Comparison of ENCODE assay signal across 10 cellular contexts in the genomic region with DNA sequence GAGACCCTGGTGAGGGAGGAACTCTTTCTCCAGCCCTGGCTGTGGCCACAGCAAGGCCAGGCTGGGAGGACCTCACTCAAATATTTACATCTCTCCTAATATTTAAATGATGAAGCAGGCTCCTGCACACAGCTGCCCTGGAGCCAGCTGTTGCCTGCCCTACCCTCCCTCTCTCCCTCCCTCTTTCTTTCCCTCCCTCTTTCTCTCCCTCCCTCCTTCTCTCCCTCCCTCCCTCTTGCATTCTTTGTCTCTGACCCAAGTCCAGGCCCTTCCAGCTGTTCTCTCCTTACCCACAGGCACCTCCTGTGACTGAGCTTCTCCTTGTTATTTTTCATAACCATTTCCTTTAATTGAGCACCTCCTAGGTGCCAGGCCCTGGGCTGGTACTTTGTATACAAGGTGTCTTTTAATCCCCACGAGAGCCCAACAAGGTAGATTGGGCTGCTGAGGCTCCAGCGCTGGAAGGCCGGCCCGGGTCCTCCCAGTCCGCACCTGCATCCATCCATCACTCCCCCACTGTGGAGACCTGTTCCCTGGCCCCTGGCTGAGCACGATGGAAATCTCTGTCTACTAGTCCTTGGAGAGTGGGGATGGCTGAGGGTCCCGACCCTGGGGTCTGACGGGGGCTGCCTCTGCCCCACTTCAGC.
A peak's percentile ranks its signal among the peaks of the same experiment; 100 is the strongest.
DNase-seq lines count a peak whose midpoint lies in the region; TF ChIP-seq lines count a peak whose summit lies in the region.
"Had no signal": no experiment of that assay in that cellular context is flagged by ENCODE, and none has a peak within 500 bp of the region (broad histone marks: within the 10 kb centered on the region; RNA-seq: fewer than 3 reads in every experiment).

No MANE protein-coding gene starts in this region.

- peaks cover 33 to 48% of the 10 kb centered on the region in 2 donors for H3K36me3 Mint-ChIP-seq in CD14-positive monocyte

- H3K27ac ChIP-seq in KMS-11 (peak overlapping the region; percentile 90), esophagus (ENCODE audit: low read depth in 2 of 2, low read length in 1 of 2) (peak overlapping the region; percentile 62), osteoblast (ENCODE audit: low read depth, low read length) (peak overlapping the region; percentile 2)
- H3K27ac ChIP-seq: SK-N-MC had no signal

- H4K20me1 ChIP-seq in KMS-11 (ENCODE audit: insufficient read depth) = no peaks in the 10 kb centered on the region
- H4K20me1 ChIP-seq in osteoblast (ENCODE audit: insufficient read depth, low read length) = peaks cover 53% of the 10 kb centered on the region

- intact Hi-C loops in CD14-positive monocyte (cut with micrococcal nuclease) = no loop called here

- DNase-seq in CD14-positive monocyte (ENCODE audit: low spot score) (peak; percentile 19), osteoblast (ENCODE audit: insufficient read length, low spot score, missing footprints) (peak; percentile 91), NCI-H82 (lab: John Stamatoyannopoulos, UW) (no peak), HT-29 (ENCODE audit: low spot score) (no peak), SKM-1 treated with dmso at 0.1 percent for 144 hours (lab: John Stamatoyannopoulos, UW; ENCODE audit: unreplicated experiment) (no peak), NCI-H2107 (lab: John Stamatoyannopoulos, UW) (no peak)

- H3K4me3 ChIP-seq in KMS-11 (IDR thresholded peaks at IDR 0.05; ENCODE audit: insufficient read depth, low read depth, low read length) = no peak overlapping the region
- H3K4me3 ChIP-seq in esophagus (ENCODE audit: low read depth in 1 of 2, low read length in 2 of 2) = no peak overlapping the region
- H3K4me3 ChIP-seq in osteoblast (ENCODE audit: insufficient read depth, low read length) = no peak overlapping the region
- H3K4me3 ChIP-seq: SK-N-MC had no signal

- no peak overlapping the region for H3K27ac Mint-ChIP-seq in CD14-positive monocyte
- H3K27ac Mint-ChIP-seq: dendritic cell treated with granulocyte-macrophage colony-stimulating factor and Interleukin-4, amounts not matched to agents 40 ng/mL and 50 ng/mL, for 4 days had no signal

- TF ChIP-seq CTCF in CD14-positive monocyte (IDR thresholded peaks at IDR 0.05) = no peak
- no peak for TF ChIP-seq CTCF in KMS-11 (conservative IDR thresholded peaks at IDR 0.05; ENCODE audit: low read depth, low read length)
- TF ChIP-seq CTCF in osteoblast (IDR thresholded peaks at IDR 0.05; ENCODE audit: extremely low read depth, low read depth, low read length) = no peak

- no peaks in the 10 kb centered on the region for H3K9me3 ChIP-seq in esophagus (ENCODE audit: control insufficient read depth in 2 of 2, insufficient read depth in 1 of 2, low read depth in 1 of 2, low read length in 1 of 2)
- H3K9me3 ChIP-seq in osteoblast (ENCODE audit: low read depth, low read length) = no peaks in the 10 kb centered on the region

- H3K4me1 ChIP-seq in KMS-11 (ENCODE audit: low read depth, poor library complexity, severe bottlenecking) = peaks cover 93% of the 10 kb centered on the region
- peaks cover 21 to 52% of the 10 kb centered on the region in 2 donors for H3K4me1 ChIP-seq in esophagus (ENCODE audit: control insufficient read depth in 2 of 2, insufficient read depth in 2 of 2, low read length in 1 of 2)
- H3K4me1 ChIP-seq in osteoblast (ENCODE audit: insufficient read depth, low read length) = peaks cover 61% of the 10 kb centered on the region

- peak overlapping the region; percentile 59; the same call in 1 of the 2 replicates for H3K9ac ChIP-seq in KMS-11

- H2AFZ ChIP-seq in KMS-11 (ENCODE audit: low read depth) (no peak overlapping the region), osteoblast (ENCODE audit: low read length) (no peak overlapping the region)

- peaks cover 95% of the 10 kb centered on the region for H3K79me2 ChIP-seq in KMS-11 (ENCODE audit: insufficient read depth, low read depth)
- H3K79me2 ChIP-seq in osteoblast (ENCODE audit: insufficient read depth, low read length) = peaks cover 99% of the 10 kb centered on the region

- H3K9me3 Mint-ChIP-seq in CD14-positive monocyte = no peaks in the 10 kb centered on the region
- H3K9me3 Mint-ChIP-seq: dendritic cell treated with granulocyte-macrophage colony-stimulating factor and Interleukin-4, amounts not matched to agents 40 ng/mL and 50 ng/mL, for 4 days had no signal

- peaks cover 40% of the 10 kb centered on the region for H3K4me1 Mint-ChIP-seq in CD14-positive monocyte

- no peak overlapping the region for H3K4me3 Mint-ChIP-seq in CD14-positive monocyte
- H3K4me3 Mint-ChIP-seq: dendritic cell treated with granulocyte-macrophage colony-stimulating factor and Interleukin-4, amounts not matched to agents 40 ng/mL and 50 ng/mL, for 4 days had no signal

- H3K36me3 ChIP-seq in KMS-11 (ENCODE audit: insufficient read depth) = no peaks in the 10 kb centered on the region; the same call in 1 of the 2 replicates
- H3K36me3 ChIP-seq in esophagus (ENCODE audit: control insufficient read depth in 2 of 2, insufficient read depth in 2 of 2, low read length in 1 of 2) = no peaks in the 10 kb centered on the region
- no peaks in the 10 kb centered on the region for H3K36me3 ChIP-seq in osteoblast (ENCODE audit: insufficient read depth, low read length)

- H3K27me3 ChIP-seq in KMS-11 (ENCODE audit: insufficient read depth, low read depth) (no peaks in the 10 kb centered on the region), esophagus (ENCODE audit: control insufficient read depth in 1 of 2, insufficient read depth in 2 of 2, low read length in 2 of 2) (no peaks in the 10 kb centered on the region), osteoblast (ENCODE audit: insufficient read depth, low read length) (no peaks in the 10 kb centered on the region)

- 53 to 61% methylated on average over 8 of the region's 8 CpGs for WGBS in esophagus, 2 donors

- H3K27me3 Mint-ChIP-seq in CD14-positive monocyte (ENCODE audit: low read depth in 3 of 3) = peaks cover 0 to 2% (median 2%) of the 10 kb centered on the region in 3 donors
- H3K27me3 Mint-ChIP-seq: dendritic cell treated with granulocyte-macrophage colony-stimulating factor and Interleukin-4, amounts not matched to agents 40 ng/mL and 50 ng/mL, for 4 days had no signal

- H3K4me2 ChIP-seq in KMS-11 = peak overlapping the region; percentile 98
- H3K4me2 ChIP-seq in osteoblast (ENCODE audit: insufficient read depth, low read length) = no peak overlapping the region

Comparison
In these comparisons a context has a peak if more than half of its experiments do, and no peak if none do; other contexts are left out.
1. DNase-seq: peak in CD14-positive monocyte (single experiment) and osteoblast (single experiment); none in NCI-H82 (single experiment), HT-29 (single experiment), SKM-1 treated with dmso at 0.1 percent for 144 hours (single experiment) and NCI-H2107 (single experiment).
2. H3K27ac ChIP-seq: peak in every context shown above with its lines; median percentile 90 in KMS-11; 62 in esophagus; 2 in osteoblast.